ENCODE assay signal across 1 cellular context in the genomic region with DNA sequence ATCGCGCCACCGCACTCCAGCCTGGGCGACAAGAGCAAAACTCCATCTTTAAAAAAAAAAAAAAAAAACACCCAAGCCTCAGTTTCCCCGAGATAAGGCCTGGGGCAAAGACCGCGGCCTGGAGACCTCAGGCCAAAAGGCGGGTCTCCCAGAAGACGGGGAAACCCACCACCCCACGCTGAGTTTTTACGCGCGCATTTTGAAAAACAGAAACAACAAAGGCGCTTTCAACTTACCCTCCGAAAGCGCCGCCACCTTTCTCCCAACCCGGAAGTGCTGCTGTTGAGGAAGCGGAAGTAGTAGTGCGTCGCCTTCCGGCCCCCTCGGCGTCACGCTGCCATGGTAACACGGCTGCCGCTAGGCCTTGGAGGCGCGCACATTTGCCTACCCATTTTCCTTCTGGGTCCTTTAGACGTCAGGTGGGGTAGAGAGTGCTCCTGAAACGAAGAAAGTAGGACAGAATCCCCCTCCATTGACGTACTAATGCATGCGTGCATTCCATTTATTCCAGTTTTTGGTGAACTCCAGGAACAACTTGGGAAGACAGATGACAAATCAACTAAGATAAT.
A peak's percentile ranks its signal among the peaks of the same experiment; 100 is the strongest.
TF ChIP-seq lines count a peak whose summit lies in the region.

A gene with protein sequence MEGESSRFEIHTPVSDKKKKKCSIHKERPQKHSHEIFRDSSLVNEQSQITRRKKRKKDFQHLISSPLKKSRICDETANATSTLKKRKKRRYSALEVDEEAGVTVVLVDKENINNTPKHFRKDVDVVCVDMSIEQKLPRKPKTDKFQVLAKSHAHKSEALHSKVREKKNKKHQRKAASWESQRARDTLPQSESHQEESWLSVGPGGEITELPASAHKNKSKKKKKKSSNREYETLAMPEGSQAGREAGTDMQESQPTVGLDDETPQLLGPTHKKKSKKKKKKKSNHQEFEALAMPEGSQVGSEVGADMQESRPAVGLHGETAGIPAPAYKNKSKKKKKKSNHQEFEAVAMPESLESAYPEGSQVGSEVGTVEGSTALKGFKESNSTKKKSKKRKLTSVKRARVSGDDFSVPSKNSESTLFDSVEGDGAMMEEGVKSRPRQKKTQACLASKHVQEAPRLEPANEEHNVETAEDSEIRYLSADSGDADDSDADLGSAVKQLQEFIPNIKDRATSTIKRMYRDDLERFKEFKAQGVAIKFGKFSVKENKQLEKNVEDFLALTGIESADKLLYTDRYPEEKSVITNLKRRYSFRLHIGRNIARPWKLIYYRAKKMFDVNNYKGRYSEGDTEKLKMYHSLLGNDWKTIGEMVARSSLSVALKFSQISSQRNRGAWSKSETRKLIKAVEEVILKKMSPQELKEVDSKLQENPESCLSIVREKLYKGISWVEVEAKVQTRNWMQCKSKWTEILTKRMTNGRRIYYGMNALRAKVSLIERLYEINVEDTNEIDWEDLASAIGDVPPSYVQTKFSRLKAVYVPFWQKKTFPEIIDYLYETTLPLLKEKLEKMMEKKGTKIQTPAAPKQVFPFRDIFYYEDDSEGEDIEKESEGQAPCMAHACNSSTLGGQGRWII (minus strand): TSS at position 287 of the 569 bp plus-strand sequence. CDS start 4,019 bp downstream, outside the sequence.

TF ChIP-seq in HepG2, 621 proteins besides CTCF, POLR2A, EP300 and RAD21 (continued from another document and continues in another):
- TF ChIP-seq, protein P1, sequence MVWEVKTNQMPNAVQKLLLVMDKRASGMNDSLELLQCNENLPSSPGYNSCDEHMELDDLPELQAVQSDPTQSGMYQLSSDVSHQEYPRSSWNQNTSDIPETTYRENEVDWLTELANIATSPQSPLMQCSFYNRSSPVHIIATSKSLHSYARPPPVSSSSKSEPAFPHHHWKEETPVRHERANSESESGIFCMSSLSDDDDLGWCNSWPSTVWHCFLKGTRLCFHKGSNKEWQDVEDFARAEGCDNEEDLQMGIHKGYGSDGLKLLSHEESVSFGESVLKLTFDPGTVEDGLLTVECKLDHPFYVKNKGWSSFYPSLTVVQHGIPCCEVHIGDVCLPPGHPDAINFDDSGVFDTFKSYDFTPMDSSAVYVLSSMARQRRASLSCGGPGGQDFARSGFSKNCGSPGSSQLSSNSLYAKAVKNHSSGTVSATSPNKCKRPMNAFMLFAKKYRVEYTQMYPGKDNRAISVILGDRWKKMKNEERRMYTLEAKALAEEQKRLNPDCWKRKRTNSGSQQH (CRISPR knock-in tag; IDR thresholded peaks at IDR 0.05; ENCODE audit: low read depth): peak; percentile 78; the same call in 1 of the 2 replicates
- TF ChIP-seq ZFP62 (CRISPR knock-in tag; IDR thresholded peaks at IDR 0.05) (no peak), ZSCAN22 (CRISPR knock-in tag; IDR thresholded peaks at IDR 0.05) (no peak), FOSL2 (CRISPR knock-in tag; IDR thresholded peaks at IDR 0.05) (0 out of 2 replicates have a peak, but pooled peaks have one; percentile 15), DMAP1 (CRISPR knock-in tag; IDR thresholded peaks at IDR 0.05) (peak; percentile 37; the same call in 1 of the 2 replicates), YY1 (IDR thresholded peaks at IDR 0.05; ENCODE audit: insufficient read depth, insufficient replicate concordance, low read depth, low read length) (peak; percentile 60), SP2 (CRISPR knock-in tag; IDR thresholded peaks at IDR 0.05) (peak; percentile 52; the same call in 1 of the 2 replicates), ZNF749 (CRISPR knock-in tag; IDR thresholded peaks at IDR 0.05; ENCODE audit: borderline replicate concordance) (0 out of 2 replicates have a peak, but pooled peaks have one; percentile 34), RFX3 (CRISPR knock-in tag; IDR thresholded peaks at IDR 0.05) (peak; percentile 99), ZNF446 (CRISPR knock-in tag; IDR thresholded peaks at IDR 0.05) (no peak), ZNF367 (CRISPR knock-in tag; IDR thresholded peaks at IDR 0.05; ENCODE audit: borderline replicate concordance) (no peak), NR2F6 (IDR thresholded peaks at IDR 0.05) (no peak), NR2F6 (CRISPR knock-in tag; IDR thresholded peaks at IDR 0.05) (peak; percentile 29; the same call in 1 of the 2 replicates), ZFY (CRISPR knock-in tag; IDR thresholded peaks at IDR 0.05) (peak; percentile 86), ZNF329 (CRISPR knock-in tag; IDR thresholded peaks at IDR 0.05; ENCODE audit: low read depth) (no peak), NFE2 (CRISPR knock-in tag; IDR thresholded peaks at IDR 0.05) (no peak), ZNF790 (CRISPR knock-in tag; IDR thresholded peaks at IDR 0.05; ENCODE audit: borderline replicate concordance) (no peak), TAF1 (CRISPR knock-in tag; IDR thresholded peaks at IDR 0.05) (peak; percentile 31; the same call in 1 of the 2 replicates)
- TF ChIP-seq, protein P2, sequence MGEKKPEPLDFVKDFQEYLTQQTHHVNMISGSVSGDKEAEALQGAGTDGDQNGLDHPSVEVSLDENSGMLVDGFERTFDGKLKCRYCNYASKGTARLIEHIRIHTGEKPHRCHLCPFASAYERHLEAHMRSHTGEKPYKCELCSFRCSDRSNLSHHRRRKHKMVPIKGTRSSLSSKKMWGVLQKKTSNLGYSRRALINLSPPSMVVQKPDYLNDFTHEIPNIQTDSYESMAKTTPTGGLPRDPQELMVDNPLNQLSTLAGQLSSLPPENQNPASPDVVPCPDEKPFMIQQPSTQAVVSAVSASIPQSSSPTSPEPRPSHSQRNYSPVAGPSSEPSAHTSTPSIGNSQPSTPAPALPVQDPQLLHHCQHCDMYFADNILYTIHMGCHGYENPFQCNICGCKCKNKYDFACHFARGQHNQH (CRISPR knock-in tag; IDR thresholded peaks at IDR 0.05): 0 out of 2 replicates have a peak, but pooled peaks have one; percentile 21
- TF ChIP-seq, protein P3, sequence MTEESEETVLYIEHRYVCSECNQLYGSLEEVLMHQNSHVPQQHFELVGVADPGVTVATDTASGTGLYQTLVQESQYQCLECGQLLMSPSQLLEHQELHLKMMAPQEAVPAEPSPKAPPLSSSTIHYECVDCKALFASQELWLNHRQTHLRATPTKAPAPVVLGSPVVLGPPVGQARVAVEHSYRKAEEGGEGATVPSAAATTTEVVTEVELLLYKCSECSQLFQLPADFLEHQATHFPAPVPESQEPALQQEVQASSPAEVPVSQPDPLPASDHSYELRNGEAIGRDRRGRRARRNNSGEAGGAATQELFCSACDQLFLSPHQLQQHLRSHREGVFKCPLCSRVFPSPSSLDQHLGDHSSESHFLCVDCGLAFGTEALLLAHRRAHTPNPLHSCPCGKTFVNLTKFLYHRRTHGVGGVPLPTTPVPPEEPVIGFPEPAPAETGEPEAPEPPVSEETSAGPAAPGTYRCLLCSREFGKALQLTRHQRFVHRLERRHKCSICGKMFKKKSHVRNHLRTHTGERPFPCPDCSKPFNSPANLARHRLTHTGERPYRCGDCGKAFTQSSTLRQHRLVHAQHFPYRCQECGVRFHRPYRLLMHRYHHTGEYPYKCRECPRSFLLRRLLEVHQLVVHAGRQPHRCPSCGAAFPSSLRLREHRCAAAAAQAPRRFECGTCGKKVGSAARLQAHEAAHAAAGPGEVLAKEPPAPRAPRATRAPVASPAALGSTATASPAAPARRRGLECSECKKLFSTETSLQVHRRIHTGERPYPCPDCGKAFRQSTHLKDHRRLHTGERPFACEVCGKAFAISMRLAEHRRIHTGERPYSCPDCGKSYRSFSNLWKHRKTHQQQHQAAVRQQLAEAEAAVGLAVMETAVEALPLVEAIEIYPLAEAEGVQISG (CRISPR knock-in tag; IDR thresholded peaks at IDR 0.05): peak; percentile 81
- TF ChIP-seq, protein P4, sequence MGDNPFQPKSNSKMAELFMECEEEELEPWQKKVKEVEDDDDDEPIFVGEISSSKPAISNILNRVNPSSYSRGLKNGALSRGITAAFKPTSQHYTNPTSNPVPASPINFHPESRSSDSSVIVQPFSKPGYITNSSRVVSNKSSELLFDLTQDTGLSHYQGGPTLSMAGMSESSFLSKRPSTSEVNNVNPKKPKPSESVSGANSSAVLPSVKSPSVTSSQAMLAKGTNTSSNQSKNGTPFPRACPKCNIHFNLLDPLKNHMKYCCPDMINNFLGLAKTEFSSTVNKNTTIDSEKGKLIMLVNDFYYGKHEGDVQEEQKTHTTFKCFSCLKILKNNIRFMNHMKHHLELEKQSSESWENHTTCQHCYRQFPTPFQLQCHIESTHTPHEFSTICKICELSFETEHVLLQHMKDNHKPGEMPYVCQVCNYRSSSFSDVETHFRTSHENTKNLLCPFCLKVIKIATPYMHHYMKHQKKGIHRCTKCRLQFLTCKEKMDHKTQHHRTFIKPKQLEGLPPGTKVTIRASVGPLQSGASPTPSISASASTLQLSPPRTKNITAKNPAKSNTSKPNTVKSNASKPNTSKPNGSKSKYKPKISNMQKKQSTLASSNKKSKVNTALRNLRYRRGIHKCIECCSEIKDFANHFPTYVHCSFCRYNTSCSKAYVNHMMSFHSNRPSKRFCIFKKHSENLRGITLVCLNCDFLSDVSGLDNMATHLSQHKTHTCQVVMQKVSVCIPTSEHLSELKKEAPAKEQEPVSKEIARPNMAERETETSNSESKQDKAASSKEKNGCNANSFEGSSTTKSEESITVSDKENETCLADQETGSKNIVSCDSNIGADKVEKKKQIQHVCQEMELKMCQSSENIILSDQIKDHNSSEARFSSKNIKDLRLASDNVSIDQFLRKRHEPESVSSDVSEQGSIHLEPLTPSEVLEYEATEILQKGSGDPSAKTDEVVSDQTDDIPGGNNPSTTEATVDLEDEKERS (CRISPR knock-in tag; IDR thresholded peaks at IDR 0.05): no peak
- TF ChIP-seq, protein P5, sequence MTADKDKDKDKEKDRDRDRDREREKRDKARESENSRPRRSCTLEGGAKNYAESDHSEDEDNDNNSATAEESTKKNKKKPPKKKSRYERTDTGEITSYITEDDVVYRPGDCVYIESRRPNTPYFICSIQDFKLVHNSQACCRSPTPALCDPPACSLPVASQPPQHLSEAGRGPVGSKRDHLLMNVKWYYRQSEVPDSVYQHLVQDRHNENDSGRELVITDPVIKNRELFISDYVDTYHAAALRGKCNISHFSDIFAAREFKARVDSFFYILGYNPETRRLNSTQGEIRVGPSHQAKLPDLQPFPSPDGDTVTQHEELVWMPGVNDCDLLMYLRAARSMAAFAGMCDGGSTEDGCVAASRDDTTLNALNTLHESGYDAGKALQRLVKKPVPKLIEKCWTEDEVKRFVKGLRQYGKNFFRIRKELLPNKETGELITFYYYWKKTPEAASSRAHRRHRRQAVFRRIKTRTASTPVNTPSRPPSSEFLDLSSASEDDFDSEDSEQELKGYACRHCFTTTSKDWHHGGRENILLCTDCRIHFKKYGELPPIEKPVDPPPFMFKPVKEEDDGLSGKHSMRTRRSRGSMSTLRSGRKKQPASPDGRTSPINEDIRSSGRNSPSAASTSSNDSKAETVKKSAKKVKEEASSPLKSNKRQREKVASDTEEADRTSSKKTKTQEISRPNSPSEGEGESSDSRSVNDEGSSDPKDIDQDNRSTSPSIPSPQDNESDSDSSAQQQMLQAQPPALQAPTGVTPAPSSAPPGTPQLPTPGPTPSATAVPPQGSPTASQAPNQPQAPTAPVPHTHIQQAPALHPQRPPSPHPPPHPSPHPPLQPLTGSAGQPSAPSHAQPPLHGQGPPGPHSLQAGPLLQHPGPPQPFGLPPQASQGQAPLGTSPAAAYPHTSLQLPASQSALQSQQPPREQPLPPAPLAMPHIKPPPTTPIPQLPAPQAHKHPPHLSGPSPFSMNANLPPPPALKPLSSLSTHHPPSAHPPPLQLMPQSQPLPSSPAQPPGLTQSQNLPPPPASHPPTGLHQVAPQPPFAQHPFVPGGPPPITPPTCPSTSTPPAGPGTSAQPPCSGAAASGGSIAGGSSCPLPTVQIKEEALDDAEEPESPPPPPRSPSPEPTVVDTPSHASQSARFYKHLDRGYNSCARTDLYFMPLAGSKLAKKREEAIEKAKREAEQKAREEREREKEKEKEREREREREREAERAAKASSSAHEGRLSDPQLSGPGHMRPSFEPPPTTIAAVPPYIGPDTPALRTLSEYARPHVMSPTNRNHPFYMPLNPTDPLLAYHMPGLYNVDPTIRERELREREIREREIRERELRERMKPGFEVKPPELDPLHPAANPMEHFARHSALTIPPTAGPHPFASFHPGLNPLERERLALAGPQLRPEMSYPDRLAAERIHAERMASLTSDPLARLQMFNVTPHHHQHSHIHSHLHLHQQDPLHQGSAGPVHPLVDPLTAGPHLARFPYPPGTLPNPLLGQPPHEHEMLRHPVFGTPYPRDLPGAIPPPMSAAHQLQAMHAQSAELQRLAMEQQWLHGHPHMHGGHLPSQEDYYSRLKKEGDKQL (CRISPR knock-in tag; IDR thresholded peaks at IDR 0.05; ENCODE audit: low read depth): no peak
- TF ChIP-seq, protein P6, sequence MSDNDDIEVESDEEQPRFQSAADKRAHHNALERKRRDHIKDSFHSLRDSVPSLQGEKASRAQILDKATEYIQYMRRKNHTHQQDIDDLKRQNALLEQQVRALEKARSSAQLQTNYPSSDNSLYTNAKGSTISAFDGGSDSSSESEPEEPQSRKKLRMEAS (IDR thresholded peaks at IDR 0.05): peak; percentile 61
